ENCODE assay signal across 1 cellular context in the genomic region with DNA sequence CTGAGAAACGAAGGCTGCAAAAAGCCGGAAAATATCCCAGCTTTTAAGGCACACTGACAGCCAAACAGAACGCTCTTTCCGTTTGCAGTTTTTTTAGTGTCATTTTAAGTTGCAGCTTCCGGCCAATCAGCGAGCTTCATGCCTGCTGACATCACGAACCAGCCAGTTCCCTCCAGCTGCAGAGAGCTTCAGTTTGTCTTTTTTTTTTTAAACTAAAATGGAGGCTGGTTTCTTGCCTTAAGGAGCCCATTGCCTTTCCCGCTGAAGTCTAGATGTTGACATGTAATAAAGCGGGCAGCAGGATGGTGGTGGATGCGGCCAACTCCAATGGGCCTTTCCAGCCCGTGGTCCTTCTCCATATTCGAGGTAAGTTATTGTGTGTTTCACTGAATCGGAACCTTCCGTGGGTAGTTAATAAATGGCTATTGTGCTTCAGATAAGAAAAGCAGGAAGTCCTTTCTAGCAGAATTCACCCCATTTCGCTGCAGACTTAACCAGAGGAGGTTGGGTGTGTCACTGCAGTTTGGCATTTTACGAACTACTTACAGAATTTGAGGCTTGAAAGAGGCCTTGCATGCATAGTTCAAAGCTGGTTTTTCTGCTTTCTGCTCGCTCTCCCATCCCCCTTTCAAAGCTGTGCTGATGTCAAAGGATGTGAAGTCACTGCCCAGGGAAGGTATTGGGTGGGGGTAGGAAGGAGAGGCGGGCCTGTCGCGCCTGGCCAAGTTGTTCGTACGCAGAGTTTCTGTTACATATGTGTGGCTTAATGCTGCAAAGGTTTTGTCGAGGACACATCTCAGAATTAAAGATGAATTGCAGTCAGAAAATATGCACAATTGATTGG.
A peak's percentile ranks its signal among the peaks of the same experiment; 100 is the strongest.
TF ChIP-seq lines count a peak whose summit lies in the region.

No MANE protein-coding gene starts in this region.

TF ChIP-seq in HepG2, 621 proteins besides CTCF, POLR2A, EP300 and RAD21 (continued from another document and continues in another):
- TF ChIP-seq NFRKB (IDR thresholded peaks at IDR 0.05) (peak; percentile 53; the same call in 1 of the 2 replicates), CC2D1A (CRISPR knock-in tag; IDR thresholded peaks at IDR 0.05) (no peak), KDM6A (CRISPR knock-in tag; IDR thresholded peaks at IDR 0.05; ENCODE audit: low read depth) (no peak), ZNF720 (CRISPR knock-in tag; IDR thresholded peaks at IDR 0.05) (no peak), SIX1 (CRISPR knock-in tag; IDR thresholded peaks at IDR 0.05; ENCODE audit: borderline replicate concordance) (no peak), ZNF703 (CRISPR knock-in tag; IDR thresholded peaks at IDR 0.05; ENCODE audit: borderline replicate concordance) (no peak), ZNF333 (CRISPR knock-in tag; IDR thresholded peaks at IDR 0.05; ENCODE audit: borderline replicate concordance) (no peak), STAG1 (CRISPR knock-in tag; IDR thresholded peaks at IDR 0.05) (no peak), RFX3 (CRISPR knock-in tag; IDR thresholded peaks at IDR 0.05) (no peak), ZNF354B (CRISPR knock-in tag; IDR thresholded peaks at IDR 0.05) (peak; percentile 66; the same call in 1 of the 2 replicates), ZEB1 (IDR thresholded peaks at IDR 0.05; ENCODE audit: insufficient replicate concordance, low read depth) (no peak), MTA3 (CRISPR knock-in tag; IDR thresholded peaks at IDR 0.05) (no peak), DR1 (CRISPR knock-in tag; IDR thresholded peaks at IDR 0.05) (no peak), RFX1 (IDR thresholded peaks at IDR 0.05) (no peak), HNF4A (CRISPR knock-in tag; IDR thresholded peaks at IDR 0.05) (no peak), MIER3 (CRISPR knock-in tag; IDR thresholded peaks at IDR 0.05; ENCODE audit: borderline replicate concordance) (no peak), MED13 (CRISPR knock-in tag; IDR thresholded peaks at IDR 0.05) (no peak), ZBTB8A (CRISPR knock-in tag; IDR thresholded peaks at IDR 0.05; ENCODE audit: borderline replicate concordance, low read depth) (no peak), ZC3H13 (CRISPR knock-in tag; IDR thresholded peaks at IDR 0.05) (no peak), YEATS2 (CRISPR knock-in tag; IDR thresholded peaks at IDR 0.05; ENCODE audit: borderline replicate concordance) (peak; percentile 87), ZNF883 (CRISPR knock-in tag; IDR thresholded peaks at IDR 0.05; ENCODE audit: not compliant biosample characterization) (peak; percentile 54), IKZF1 (IDR thresholded peaks at IDR 0.05) (no peak), KDM3A (CRISPR knock-in tag; IDR thresholded peaks at IDR 0.05; ENCODE audit: low read depth) (0 out of 2 replicates have a peak, but pooled peaks have one; percentile 58), RBAK (CRISPR knock-in tag; IDR thresholded peaks at IDR 0.05) (no peak), SP4 (CRISPR knock-in tag; IDR thresholded peaks at IDR 0.05) (0 out of 2 replicates have a peak, but pooled peaks have one; percentile 48), KDM5B (CRISPR knock-in tag; IDR thresholded peaks at IDR 0.05; ENCODE audit: borderline replicate concordance) (no peak), ZFP82 (CRISPR knock-in tag; IDR thresholded peaks at IDR 0.05; ENCODE audit: borderline replicate concordance) (no peak), MXI1 (IDR thresholded peaks at IDR 0.05; ENCODE audit: borderline replicate concordance, low read depth, low read length) (peak; percentile 15; the same call in 1 of the 3 replicates), PHF20 (CRISPR knock-in tag; IDR thresholded peaks at IDR 0.05) (peak; percentile 76), ZNF644 (CRISPR knock-in tag; IDR thresholded peaks at IDR 0.05; ENCODE audit: low read depth) (no peak), MBD4 (IDR thresholded peaks at IDR 0.05; ENCODE audit: borderline replicate concordance, low read length) (no peak), SAP130 (CRISPR knock-in tag; IDR thresholded peaks at IDR 0.05; ENCODE audit: low read depth) (peak; percentile 90), DNMT3B (CRISPR knock-in tag; conservative IDR thresholded peaks at IDR 0.05) (no peak), ZNF3 (CRISPR knock-in tag; IDR thresholded peaks at IDR 0.05) (0 out of 2 replicates have a peak, but pooled peaks have one; percentile 50), THAP11 (CRISPR knock-in tag; IDR thresholded peaks at IDR 0.05) (peak; percentile 78), PPARG (CRISPR knock-in tag; conservative IDR thresholded peaks at IDR 0.05) (no peak), ZNF496 (CRISPR knock-in tag; IDR thresholded peaks at IDR 0.05; ENCODE audit: insufficient replicate concordance) (no peak), ZMYM4 (CRISPR knock-in tag; IDR thresholded peaks at IDR 0.05) (peak; percentile 20; the same call in 1 of the 2 replicates), SALL1 (CRISPR knock-in tag; IDR thresholded peaks at IDR 0.05) (peak; percentile 21; the same call in 1 of the 2 replicates), FOXO1 (CRISPR knock-in tag; IDR thresholded peaks at IDR 0.05) (no peak; the same call in 1 of the 2 replicates), HNRNPL (IDR thresholded peaks at IDR 0.05; ENCODE audit: low read depth, low read length) (0 out of 2 replicates have a peak, but pooled peaks have one; percentile 25), MEF2D (CRISPR knock-in tag; IDR thresholded peaks at IDR 0.05) (peak; percentile 24; the same call in 1 of the 2 replicates), ZNF232 (CRISPR knock-in tag; IDR thresholded peaks at IDR 0.05; ENCODE audit: borderline replicate concordance) (no peak), NFIB (CRISPR knock-in tag; IDR thresholded peaks at IDR 0.05; ENCODE audit: borderline replicate concordance) (no peak), ZNF777 (CRISPR knock-in tag; IDR thresholded peaks at IDR 0.05) (no peak)
- TF ChIP-seq, protein P1, sequence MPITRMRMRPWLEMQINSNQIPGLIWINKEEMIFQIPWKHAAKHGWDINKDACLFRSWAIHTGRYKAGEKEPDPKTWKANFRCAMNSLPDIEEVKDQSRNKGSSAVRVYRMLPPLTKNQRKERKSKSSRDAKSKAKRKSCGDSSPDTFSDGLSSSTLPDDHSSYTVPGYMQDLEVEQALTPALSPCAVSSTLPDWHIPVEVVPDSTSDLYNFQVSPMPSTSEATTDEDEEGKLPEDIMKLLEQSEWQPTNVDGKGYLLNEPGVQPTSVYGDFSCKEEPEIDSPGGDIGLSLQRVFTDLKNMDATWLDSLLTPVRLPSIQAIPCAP (CRISPR knock-in tag; IDR thresholded peaks at IDR 0.05; ENCODE audit: low read depth), result no peak
- TF ChIP-seq, protein P2, sequence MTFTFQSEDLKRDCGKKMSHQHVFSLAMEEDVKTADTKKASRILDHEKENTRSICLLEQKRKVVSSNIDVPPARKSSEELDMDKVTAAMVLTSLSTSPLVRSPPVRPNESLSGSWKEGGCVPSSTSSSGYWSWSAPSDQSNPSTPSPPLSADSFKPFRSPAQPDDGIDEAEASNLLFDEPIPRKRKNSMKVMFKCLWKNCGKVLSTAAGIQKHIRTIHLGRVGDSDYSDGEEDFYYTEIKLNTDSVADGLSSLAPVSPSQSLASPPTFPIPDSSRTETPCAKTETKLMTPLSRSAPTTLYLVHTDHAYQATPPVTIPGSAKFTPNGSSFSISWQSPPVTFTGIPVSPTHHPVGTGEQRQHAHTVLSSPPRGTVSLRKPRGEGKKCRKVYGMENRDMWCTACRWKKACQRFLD (CRISPR knock-in tag; IDR thresholded peaks at IDR 0.05; ENCODE audit: borderline replicate concordance), result no peak
- TF ChIP-seq, protein P3, sequence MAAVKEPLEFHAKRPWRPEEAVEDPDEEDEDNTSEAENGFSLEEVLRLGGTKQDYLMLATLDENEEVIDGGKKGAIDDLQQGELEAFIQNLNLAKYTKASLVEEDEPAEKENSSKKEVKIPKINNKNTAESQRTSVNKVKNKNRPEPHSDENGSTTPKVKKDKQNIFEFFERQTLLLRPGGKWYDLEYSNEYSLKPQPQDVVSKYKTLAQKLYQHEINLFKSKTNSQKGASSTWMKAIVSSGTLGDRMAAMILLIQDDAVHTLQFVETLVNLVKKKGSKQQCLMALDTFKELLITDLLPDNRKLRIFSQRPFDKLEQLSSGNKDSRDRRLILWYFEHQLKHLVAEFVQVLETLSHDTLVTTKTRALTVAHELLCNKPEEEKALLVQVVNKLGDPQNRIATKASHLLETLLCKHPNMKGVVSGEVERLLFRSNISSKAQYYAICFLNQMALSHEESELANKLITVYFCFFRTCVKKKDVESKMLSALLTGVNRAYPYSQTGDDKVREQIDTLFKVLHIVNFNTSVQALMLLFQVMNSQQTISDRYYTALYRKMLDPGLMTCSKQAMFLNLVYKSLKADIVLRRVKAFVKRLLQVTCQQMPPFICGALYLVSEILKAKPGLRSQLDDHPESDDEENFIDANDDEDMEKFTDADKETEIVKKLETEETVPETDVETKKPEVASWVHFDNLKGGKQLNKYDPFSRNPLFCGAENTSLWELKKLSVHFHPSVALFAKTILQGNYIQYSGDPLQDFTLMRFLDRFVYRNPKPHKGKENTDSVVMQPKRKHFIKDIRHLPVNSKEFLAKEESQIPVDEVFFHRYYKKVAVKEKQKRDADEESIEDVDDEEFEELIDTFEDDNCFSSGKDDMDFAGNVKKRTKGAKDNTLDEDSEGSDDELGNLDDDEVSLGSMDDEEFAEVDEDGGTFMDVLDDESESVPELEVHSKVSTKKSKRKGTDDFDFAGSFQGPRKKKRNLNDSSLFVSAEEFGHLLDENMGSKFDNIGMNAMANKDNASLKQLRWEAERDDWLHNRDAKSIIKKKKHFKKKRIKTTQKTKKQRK (IDR thresholded peaks at IDR 0.05; ENCODE audit: low read length), result no peak
- TF ChIP-seq, protein P4, sequence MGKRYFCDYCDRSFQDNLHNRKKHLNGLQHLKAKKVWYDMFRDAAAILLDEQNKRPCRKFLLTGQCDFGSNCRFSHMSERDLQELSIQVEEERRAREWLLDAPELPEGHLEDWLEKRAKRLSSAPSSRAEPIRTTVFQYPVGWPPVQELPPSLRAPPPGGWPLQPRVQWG (CRISPR knock-in tag; IDR thresholded peaks at IDR 0.05; ENCODE audit: borderline replicate concordance, low read depth), result no peak
- TF ChIP-seq, protein P5, sequence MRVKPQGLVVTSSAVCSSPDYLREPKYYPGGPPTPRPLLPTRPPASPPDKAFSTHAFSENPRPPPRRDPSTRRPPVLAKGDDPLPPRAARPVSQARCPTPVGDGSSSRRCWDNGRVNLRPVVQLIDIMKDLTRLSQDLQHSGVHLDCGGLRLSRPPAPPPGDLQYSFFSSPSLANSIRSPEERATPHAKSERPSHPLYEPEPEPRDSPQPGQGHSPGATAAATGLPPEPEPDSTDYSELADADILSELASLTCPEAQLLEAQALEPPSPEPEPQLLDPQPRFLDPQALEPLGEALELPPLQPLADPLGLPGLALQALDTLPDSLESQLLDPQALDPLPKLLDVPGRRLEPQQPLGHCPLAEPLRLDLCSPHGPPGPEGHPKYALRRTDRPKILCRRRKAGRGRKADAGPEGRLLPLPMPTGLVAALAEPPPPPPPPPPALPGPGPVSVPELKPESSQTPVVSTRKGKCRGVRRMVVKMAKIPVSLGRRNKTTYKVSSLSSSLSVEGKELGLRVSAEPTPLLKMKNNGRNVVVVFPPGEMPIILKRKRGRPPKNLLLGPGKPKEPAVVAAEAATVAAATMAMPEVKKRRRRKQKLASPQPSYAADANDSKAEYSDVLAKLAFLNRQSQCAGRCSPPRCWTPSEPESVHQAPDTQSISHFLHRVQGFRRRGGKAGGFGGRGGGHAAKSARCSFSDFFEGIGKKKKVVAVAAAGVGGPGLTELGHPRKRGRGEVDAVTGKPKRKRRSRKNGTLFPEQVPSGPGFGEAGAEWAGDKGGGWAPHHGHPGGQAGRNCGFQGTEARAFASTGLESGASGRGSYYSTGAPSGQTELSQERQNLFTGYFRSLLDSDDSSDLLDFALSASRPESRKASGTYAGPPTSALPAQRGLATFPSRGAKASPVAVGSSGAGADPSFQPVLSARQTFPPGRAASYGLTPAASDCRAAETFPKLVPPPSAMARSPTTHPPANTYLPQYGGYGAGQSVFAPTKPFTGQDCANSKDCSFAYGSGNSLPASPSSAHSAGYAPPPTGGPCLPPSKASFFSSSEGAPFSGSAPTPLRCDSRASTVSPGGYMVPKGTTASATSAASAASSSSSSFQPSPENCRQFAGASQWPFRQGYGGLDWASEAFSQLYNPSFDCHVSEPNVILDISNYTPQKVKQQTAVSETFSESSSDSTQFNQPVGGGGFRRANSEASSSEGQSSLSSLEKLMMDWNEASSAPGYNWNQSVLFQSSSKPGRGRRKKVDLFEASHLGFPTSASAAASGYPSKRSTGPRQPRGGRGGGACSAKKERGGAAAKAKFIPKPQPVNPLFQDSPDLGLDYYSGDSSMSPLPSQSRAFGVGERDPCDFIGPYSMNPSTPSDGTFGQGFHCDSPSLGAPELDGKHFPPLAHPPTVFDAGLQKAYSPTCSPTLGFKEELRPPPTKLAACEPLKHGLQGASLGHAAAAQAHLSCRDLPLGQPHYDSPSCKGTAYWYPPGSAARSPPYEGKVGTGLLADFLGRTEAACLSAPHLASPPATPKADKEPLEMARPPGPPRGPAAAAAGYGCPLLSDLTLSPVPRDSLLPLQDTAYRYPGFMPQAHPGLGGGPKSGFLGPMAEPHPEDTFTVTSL (CRISPR knock-in tag; IDR thresholded peaks at IDR 0.05; ENCODE audit: borderline replicate concordance), result no peak; the same call in 1 of the 2 replicates
- TF ChIP-seq, protein P6, sequence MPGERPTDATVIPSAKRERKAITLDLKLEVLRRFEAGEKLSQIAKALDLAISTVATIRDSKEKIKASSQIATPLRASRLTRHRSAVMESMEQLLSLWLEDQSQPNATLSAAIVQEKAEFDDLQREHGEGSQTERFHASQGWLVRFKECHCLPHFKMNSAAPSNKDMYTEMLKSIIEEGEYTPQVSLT (CRISPR knock-in tag; IDR thresholded peaks at IDR 0.05; ENCODE audit: borderline replicate concordance, low read depth), result no peak
- TF ChIP-seq, protein P7, sequence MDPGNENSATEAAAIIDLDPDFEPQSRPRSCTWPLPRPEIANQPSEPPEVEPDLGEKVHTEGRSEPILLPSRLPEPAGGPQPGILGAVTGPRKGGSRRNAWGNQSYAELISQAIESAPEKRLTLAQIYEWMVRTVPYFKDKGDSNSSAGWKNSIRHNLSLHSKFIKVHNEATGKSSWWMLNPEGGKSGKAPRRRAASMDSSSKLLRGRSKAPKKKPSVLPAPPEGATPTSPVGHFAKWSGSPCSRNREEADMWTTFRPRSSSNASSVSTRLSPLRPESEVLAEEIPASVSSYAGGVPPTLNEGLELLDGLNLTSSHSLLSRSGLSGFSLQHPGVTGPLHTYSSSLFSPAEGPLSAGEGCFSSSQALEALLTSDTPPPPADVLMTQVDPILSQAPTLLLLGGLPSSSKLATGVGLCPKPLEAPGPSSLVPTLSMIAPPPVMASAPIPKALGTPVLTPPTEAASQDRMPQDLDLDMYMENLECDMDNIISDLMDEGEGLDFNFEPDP (CRISPR knock-in tag; conservative IDR thresholded peaks at IDR 0.05), result no peak
